Comparison of ENCODE assay signal across 1 cellular context in genomic region chr9:137670391-137671195, GRCh38.
TF ChIP-seq lines count a peak whose summit lies in the region.

No MANE protein-coding gene starts in this region.

TF ChIP-seq in HepG2, 621 proteins besides CTCF, POLR2A, EP300 and RAD21 (continued from another document and continues in another):
- TF ChIP-seq ZBTB2 (CRISPR knock-in tag; IDR thresholded peaks at IDR 0.05; ENCODE audit: low read depth) (peak; percentile 49; the same call in 1 of the 2 replicates), ATF6 (CRISPR knock-in tag; conservative IDR thresholded peaks at IDR 0.05) (no peak), ASH2L (IDR thresholded peaks at IDR 0.05; ENCODE audit: insufficient read length, low read depth, low read length) (peak; percentile 45), ZNF350 (CRISPR knock-in tag; IDR thresholded peaks at IDR 0.05; ENCODE audit: borderline replicate concordance, low read depth) (peak; percentile 78), PHB2 (IDR thresholded peaks at IDR 0.05; ENCODE audit: partially characterized antibody) (no peak), SETDB1 (CRISPR knock-in tag; IDR thresholded peaks at IDR 0.05; ENCODE audit: borderline replicate concordance) (no peak), JUN (CRISPR knock-in tag; IDR thresholded peaks at IDR 0.05) (peak; percentile 49; the same call in 1 of the 2 replicates), AHDC1 (CRISPR knock-in tag; IDR thresholded peaks at IDR 0.05; ENCODE audit: borderline replicate concordance) (no peak), ATM (IDR thresholded peaks at IDR 0.05; ENCODE audit: borderline replicate concordance) (no peak), ISX (CRISPR knock-in tag; conservative IDR thresholded peaks at IDR 0.05) (no peak), HOMEZ (CRISPR knock-in tag; IDR thresholded peaks at IDR 0.05; ENCODE audit: low read depth) (peak; percentile 63; the same call in 1 of the 2 replicates), YY1 (IDR thresholded peaks at IDR 0.05; ENCODE audit: insufficient read depth, insufficient replicate concordance, low read depth, low read length) (no peak), ZNF335 (CRISPR knock-in tag; IDR thresholded peaks at IDR 0.05) (no peak), RXRA (CRISPR knock-in tag; IDR thresholded peaks at IDR 0.05) (peak; percentile 46), SIN3A (IDR thresholded peaks at IDR 0.05; ENCODE audit: borderline replicate concordance, low read depth, low read length) (peak; percentile 90), ZNF720 (CRISPR knock-in tag; IDR thresholded peaks at IDR 0.05) (no peak), ZBTB39 (CRISPR knock-in tag; IDR thresholded peaks at IDR 0.05) (0 out of 2 replicates have a peak, but pooled peaks have one; percentile 29), ZNF432 (CRISPR knock-in tag; IDR thresholded peaks at IDR 0.05; ENCODE audit: borderline replicate concordance) (no peak), ZNF549 (CRISPR knock-in tag; IDR thresholded peaks at IDR 0.05) (no peak), NAIF1 (CRISPR knock-in tag; IDR thresholded peaks at IDR 0.05; ENCODE audit: borderline replicate concordance) (no peak), ZNF652 (CRISPR knock-in tag; IDR thresholded peaks at IDR 0.05; ENCODE audit: borderline replicate concordance, low read depth) (peak; percentile 93), ZNF639 (CRISPR knock-in tag; conservative IDR thresholded peaks at IDR 0.05) (no peak), THAP11 (CRISPR knock-in tag; IDR thresholded peaks at IDR 0.05) (peak; percentile 63; the same call in 1 of the 2 replicates), NONO (IDR thresholded peaks at IDR 0.05) (no peak), NONO (CRISPR knock-in tag; conservative IDR thresholded peaks at IDR 0.05) (0 out of 2 replicates have a peak, but pooled peaks have one; percentile 64), IRF1 (CRISPR knock-in tag; IDR thresholded peaks at IDR 0.05; ENCODE audit: low read depth) (no peak), ZNF605 (CRISPR knock-in tag; IDR thresholded peaks at IDR 0.05) (no peak), NCOA5 (CRISPR knock-in tag; IDR thresholded peaks at IDR 0.05) (no peak), AKNA (CRISPR knock-in tag; IDR thresholded peaks at IDR 0.05; ENCODE audit: borderline replicate concordance) (0 out of 2 replicates have a peak, but pooled peaks have one; percentile 38), ARID3A (IDR thresholded peaks at IDR 0.05; ENCODE audit: low read depth, low read length) (no peak), TAF15 (IDR thresholded peaks at IDR 0.05; ENCODE audit: low read depth, low read length, poor library complexity, severe bottlenecking) (no peak), ELF3 (CRISPR knock-in tag; IDR thresholded peaks at IDR 0.05) (peak; percentile 54; the same call in 1 of the 2 replicates)
